ENCODE assay signal across 1 cellular context in genomic region chr16:75647492-75648264, GRCh38.
TF ChIP-seq lines count a peak whose summit lies in the region.

TSS of gene KARS1 (minus strand) at chr16:75647665. CDS start at chr16:75647639, 26 bp downstream.
TSS of gene TERF2IP (plus strand) at chr16:75647773. CDS start at chr16:75647883, 110 bp downstream.

TF ChIP-seq in K562, 482 proteins besides CTCF, POLR2A, EP300 and RAD21 (continued from another document and continues in another):
- TF ChIP-seq EGR1 (conservative IDR thresholded peaks at IDR 0.05) (peak; percentile 62; the same call in 1 of the 2 replicates), NRF1 (conservative IDR thresholded peaks at IDR 0.05 in 1 of 2, IDR thresholded peaks at IDR 0.05 in 1 of 2) (peak; percentile 97 to 98), SIN3A (IDR thresholded peaks at IDR 0.05; ENCODE audit: borderline replicate concordance in 2 of 2, control insufficient read depth in 1 of 2, low read depth in 2 of 2, low read length in 2 of 2) (peak; percentile 80 to 84; a peak in 2 of 4 replicates), NR2C2 (CRISPR knock-in tag; IDR thresholded peaks at IDR 0.05) (peak; percentile 98), NR2C2 (tag; IDR thresholded peaks at IDR 0.05) (peak; percentile 100), PCBP2 (IDR thresholded peaks at IDR 0.05; ENCODE audit: low read depth, low read length, poor library complexity, severe bottlenecking) (no peak), YY1 (IDR thresholded peaks at IDR 0.05; ENCODE audit: borderline replicate concordance in 1 of 3, control insufficient read depth in 1 of 3, extremely low read depth in 1 of 3, insufficient read depth in 3 of 3, insufficient read length in 1 of 3, insufficient replicate concordance in 2 of 3, low read depth in 1 of 3, low read length in 2 of 3) (peak; percentile 80 to 97 (median 96)), KLF13 (tag; IDR thresholded peaks at IDR 0.05; ENCODE audit: borderline replicate concordance, low read depth) (peak; percentile 58; the same call in 1 of the 2 replicates), CREB3L1 (IDR thresholded peaks at IDR 0.05; ENCODE audit: borderline replicate concordance, low read depth) (0 out of 2 replicates have a peak, but pooled peaks have one; percentile 68), CREB1 (IDR thresholded peaks at IDR 0.05) (peak; percentile 39), CREB1 (CRISPR knock-in tag; IDR thresholded peaks at IDR 0.05) (peak; percentile 41; the same call in 1 of the 2 replicates), TARDBP (IDR thresholded peaks at IDR 0.05) (peak; percentile 16; the same call in 1 of the 2 replicates), CHCHD3 (CRISPR knock-in tag; IDR thresholded peaks at IDR 0.05) (peak; percentile 74; the same call in 1 of the 2 replicates), NR2C1 (IDR thresholded peaks at IDR 0.05) (peak; percentile 98), NR2C1 (tag; IDR thresholded peaks at IDR 0.05) (peak; percentile 98), GTF2F1 (IDR thresholded peaks at IDR 0.05; ENCODE audit: low read depth, low read length) (peak; percentile 37; the same call in 1 of the 2 replicates), RNF2 (IDR thresholded peaks at IDR 0.05) (0 out of 2 replicates have a peak, but pooled peaks have one; percentile 12), VEZF1 (CRISPR knock-in tag; IDR thresholded peaks at IDR 0.05) (peak; percentile 88), ZBTB1 (CRISPR knock-in tag; IDR thresholded peaks at IDR 0.05; ENCODE audit: borderline replicate concordance, low read depth) (no peak), ZBTB26 (CRISPR knock-in tag; IDR thresholded peaks at IDR 0.05) (no peak), GABPA (tag; conservative IDR thresholded peaks at IDR 0.05; ENCODE audit: low read depth) (peak; percentile 98), RBFOX2 (IDR thresholded peaks at IDR 0.05; ENCODE audit: low read depth, low read length) (peak; percentile 98), KHSRP (IDR thresholded peaks at IDR 0.05) (no peak), MNT (conservative IDR thresholded peaks at IDR 0.05) (peak; percentile 10 to 91), HDAC1 (IDR thresholded peaks at IDR 0.05) (peak in 1 of 2 experiments; percentile 39; a peak in 2 of 4 replicates), CCNT2 (IDR thresholded peaks at IDR 0.05; ENCODE audit: borderline replicate concordance, extremely low read depth, insufficient read length, low read depth, low read length) (peak; percentile 75), PHF8 (IDR thresholded peaks at IDR 0.05; ENCODE audit: borderline replicate concordance, low read length) (peak; percentile 91; the same call in 1 of the 2 replicates), MCM3 (IDR thresholded peaks at IDR 0.05) (no peak), JUND (IDR thresholded peaks at IDR 0.05; ENCODE audit: borderline replicate concordance, low read depth, low read length) (peak; percentile 2; the same call in 1 of the 2 replicates), JUND (tag; IDR thresholded peaks at IDR 0.05; ENCODE audit: borderline replicate concordance, low read depth, low read length) (peak; percentile 10; the same call in 1 of the 3 replicates), ZBTB11 (CRISPR knock-in tag; IDR thresholded peaks at IDR 0.05) (peak in 1 of 3 experiments; percentile 84; a peak in 3 of 6 replicates), FIP1L1 (IDR thresholded peaks at IDR 0.05; ENCODE audit: low read depth, low read length, poor library complexity, severe bottlenecking) (peak; percentile 37), KDM5B (IDR thresholded peaks at IDR 0.05; ENCODE audit: insufficient replicate concordance, low read depth, low read length) (peak; percentile 92), PHF20 (IDR thresholded peaks at IDR 0.05; ENCODE audit: partially characterized antibody) (peak; percentile 92), FOXP1 (CRISPR knock-in tag; IDR thresholded peaks at IDR 0.05) (peak; percentile 69; the same call in 1 of the 2 replicates), EP400 (IDR thresholded peaks at IDR 0.05) (peak; percentile 98), ETV5 (CRISPR knock-in tag; IDR thresholded peaks at IDR 0.05; ENCODE audit: low read depth) (peak; percentile 47; the same call in 1 of the 2 replicates), AFF1 (IDR thresholded peaks at IDR 0.05; ENCODE audit: low read depth in 1 of 2, partially characterized antibody in 2 of 2) (peak in 1 of 2 experiments; percentile 51), ZFP91 (CRISPR knock-in tag; IDR thresholded peaks at IDR 0.05) (0 out of 2 replicates have a peak, but pooled peaks have one; percentile 30), MLLT1 (IDR thresholded peaks at IDR 0.05) (peak in 1 of 2 experiments; percentile 58; a peak in 1 of 4 replicates), DIDO1 (tag; IDR thresholded peaks at IDR 0.05; ENCODE audit: low read depth) (peak; percentile 55; the same call in 1 of the 2 replicates), TBL1XR1 (IDR thresholded peaks at IDR 0.05; ENCODE audit: low read length in 2 of 2) (peak in 1 of 2 experiments; percentile 37; a peak in 1 of 4 replicates), TEAD4 (IDR thresholded peaks at IDR 0.05; ENCODE audit: low read length) (no peak), TEAD4 (CRISPR knock-in tag; IDR thresholded peaks at IDR 0.05; ENCODE audit: borderline replicate concordance) (0 out of 2 replicates have a peak, but pooled peaks have one; percentile 12), DNMT1 (IDR thresholded peaks at IDR 0.05) (no peak), GABPB1 (CRISPR knock-in tag; IDR thresholded peaks at IDR 0.05) (peak; percentile 91), NFIX (CRISPR knock-in tag; IDR thresholded peaks at IDR 0.05; ENCODE audit: low read depth) (no peak), MAX (CRISPR knock-in tag; IDR thresholded peaks at IDR 0.05) (peak; percentile 78), MEF2D (tag; conservative IDR thresholded peaks at IDR 0.05; ENCODE audit: low read depth) (no peak)
